Comparison of ENCODE assay signal across 8 cellular contexts in genomic region chr11:12893787-12894672, GRCh38.
DNase-seq lines count a peak whose midpoint lies in the region; ATAC-seq and TF ChIP-seq lines count a peak whose summit lies in the region.

No MANE protein-coding gene starts in this region.

- no peak overlapping the region for H3K4me2 ChIP-seq in neural progenitor cell

- no peak for TF ChIP-seq POLR2A in esophagus squamous epithelium (IDR thresholded peaks at IDR 0.05)

- peaks cover 5% of the 10 kb centered on the region for H3K27me3 Mint-ChIP-seq in neural progenitor cell (ENCODE audit: insufficient read depth, low read depth)

- H3K4me1 Mint-ChIP-seq in neural progenitor cell = peaks cover 16% of the 10 kb centered on the region

- H3K27me3 ChIP-seq in esophagus squamous epithelium (no peaks in the 10 kb centered on the region), neural progenitor cell (no peaks in the 10 kb centered on the region), upper lobe of right lung (no peaks in the 10 kb centered on the region)

- peaks cover 12% of the 10 kb centered on the region for H3F3A ChIP-seq in neural progenitor cell (ENCODE audit: low read depth)

- peaks cover 27% of the 10 kb centered on the region for H4K20me1 ChIP-seq in neural progenitor cell (ENCODE audit: low read depth)

- peaks cover 7% of the 10 kb centered on the region for H3K79me2 ChIP-seq in neural progenitor cell (ENCODE audit: low read depth)

- H3K36me3 Mint-ChIP-seq in neural progenitor cell = peaks cover 22% of the 10 kb centered on the region

- peaks cover 0 to 48% (median 0%) of the 10 kb centered on the region in 3 donors for H3K36me3 ChIP-seq in esophagus squamous epithelium
- H3K36me3 ChIP-seq in neural progenitor cell = peaks cover 17% of the 10 kb centered on the region
- no peaks in the 10 kb centered on the region for H3K36me3 ChIP-seq in upper lobe of right lung

- intact Hi-C loops in esophagus squamous epithelium (cut with DNase I) (loop anchor here (10.0 kb wide), 2 partner anchors 299 to 569 kb away; no protein-coding TSS in a partner anchor), upper lobe of right lung (cut with DNase I) (loop anchor here (5.0 kb wide), 1 partner anchor 562 kb away; no protein-coding TSS in a partner anchor)

- H2AFZ ChIP-seq in neural progenitor cell (replicated peaks) = no peak overlapping the region

- H3K4me3 ChIP-seq in esophagus squamous epithelium (no peak overlapping the region), neural progenitor cell (no peak overlapping the region), upper lobe of right lung (no peak overlapping the region)

- H3K27ac Mint-ChIP-seq in neural progenitor cell = no peak overlapping the region

- peaks cover 3 to 31% (median 4%) of the 10 kb centered on the region in 3 donors for H3K4me1 ChIP-seq in esophagus squamous epithelium
- H3K4me1 ChIP-seq in neural progenitor cell = peaks cover 6% of the 10 kb centered on the region
- peaks cover 7% of the 10 kb centered on the region for H3K4me1 ChIP-seq in upper lobe of right lung

- no peak overlapping the region for H3K9ac ChIP-seq in neural progenitor cell

- H3K27ac ChIP-seq in esophagus squamous epithelium (peak overlapping the region in 2 of 4 donors; percentile 43), neural progenitor cell (peak overlapping the region; percentile 62), upper lobe of right lung (no peak overlapping the region)

- no peaks in the 10 kb centered on the region for H3K9me3 Mint-ChIP-seq in neural progenitor cell

- peak; percentile 67 for ATAC-seq in upper lobe of right lung
- ATAC-seq in GM19328 (IDR thresholded peaks at IDR 0.05; ENCODE audit: unreplicated experiment) = no peak

- TF ChIP-seq CTCF in esophagus squamous epithelium (IDR thresholded peaks at IDR 0.05) (peak; percentile 77 to 95 (median 89)), neural progenitor cell (IDR thresholded peaks at IDR 0.05) (peak; percentile 94), upper lobe of right lung (IDR thresholded peaks at IDR 0.05) (peak; percentile 87)

- H3K9me3 ChIP-seq in esophagus squamous epithelium (no peaks in the 10 kb centered on the region), neural progenitor cell (ENCODE audit: low read depth) (no peaks in the 10 kb centered on the region), upper lobe of right lung (no peaks in the 10 kb centered on the region)

- 37 to 41% methylated on average over 11 to 12 of the region's 12 CpGs for WGBS in esophagus squamous epithelium, 2 donors

- DNase-seq in COR-L47 (lab: John Stamatoyannopoulos, UW) = peak; percentile 46
- DNase-seq in HCEC 1CT = peak; percentile 67
- DNase-seq in NCI-H526 (lab: John Stamatoyannopoulos, UW) = peak; percentile 28 to 73
- DNase-seq in activated CD8-positive, alpha-beta memory T cell treated with anti-CD3 and anti-CD28 coated beads for 4 hours (ENCODE audit: low read depth in 2 of 2) = peak; percentile 3 to 8
- DNase-seq in esophagus squamous epithelium (lab: John Stamatoyannopoulos, UW) = no peak
- DNase-seq in neural progenitor cell (ENCODE audit: low spot score) = peak; percentile 73
- DNase-seq in upper lobe of right lung = peak; percentile 71

- no peak overlapping the region for H3K4me3 Mint-ChIP-seq in neural progenitor cell
